Comparison of ENCODE assay signal across 9 cellular contexts in the genomic region with DNA sequence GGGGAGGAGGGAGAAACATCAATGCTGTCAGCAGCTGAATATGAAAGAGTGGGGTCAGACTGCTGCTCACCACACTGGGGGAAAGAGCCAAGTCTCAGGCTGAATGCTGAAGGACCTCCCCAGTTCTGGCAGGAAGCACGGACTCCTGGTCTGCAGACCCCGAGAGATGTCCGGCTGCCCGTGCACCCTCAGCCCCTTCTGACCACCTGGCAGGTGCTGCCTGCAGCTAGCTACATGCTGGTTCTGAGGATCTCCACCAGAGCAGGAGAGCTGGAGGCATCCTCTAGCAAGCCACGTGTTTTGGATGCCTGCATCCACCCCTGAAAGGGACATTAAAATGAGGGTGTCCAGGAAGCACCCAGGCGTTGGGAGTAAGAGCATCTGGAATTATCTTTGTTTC.
"Had no signal": no experiment of that assay in that cellular context is flagged by ENCODE, and none has a peak within 500 bp of the region (broad histone marks: within the 10 kb centered on the region; RNA-seq: fewer than 3 reads in every experiment).

No MANE protein-coding gene starts in this region.

- H3K4me2 ChIP-seq: GM23338 had no signal

- H3K36me3 Mint-ChIP-seq: IgD-negative memory B cell had no signal

- H2AFZ ChIP-seq: GM23338 had no signal

- H3K36me3 ChIP-seq: HAP-1 had no signal

- H3K4me1 ChIP-seq: HAP-1 had no signal

- H3K9me3 ChIP-seq: HAP-1 had no signal

- H3K4me3 ChIP-seq: GM23338, HAP-1 had no signal

- H3K27ac ChIP-seq: HL-60 had no signal

- DNase-seq: H7, HFFc6, KBM-7 had no signal

- H3K27ac Mint-ChIP-seq: GM23338, HFFc6, IgD-negative memory B cell had no signal

- ATAC-seq: GM23338, HCT116, HepG2 had no signal

- H3K9me3 Mint-ChIP-seq: HFFc6, IgD-negative memory B cell had no signal

- H3K4me3 Mint-ChIP-seq: GM23338, HFFc6, IgD-negative memory B cell had no signal
